ENCODE assay signal across 1 cellular context in the genomic region with DNA sequence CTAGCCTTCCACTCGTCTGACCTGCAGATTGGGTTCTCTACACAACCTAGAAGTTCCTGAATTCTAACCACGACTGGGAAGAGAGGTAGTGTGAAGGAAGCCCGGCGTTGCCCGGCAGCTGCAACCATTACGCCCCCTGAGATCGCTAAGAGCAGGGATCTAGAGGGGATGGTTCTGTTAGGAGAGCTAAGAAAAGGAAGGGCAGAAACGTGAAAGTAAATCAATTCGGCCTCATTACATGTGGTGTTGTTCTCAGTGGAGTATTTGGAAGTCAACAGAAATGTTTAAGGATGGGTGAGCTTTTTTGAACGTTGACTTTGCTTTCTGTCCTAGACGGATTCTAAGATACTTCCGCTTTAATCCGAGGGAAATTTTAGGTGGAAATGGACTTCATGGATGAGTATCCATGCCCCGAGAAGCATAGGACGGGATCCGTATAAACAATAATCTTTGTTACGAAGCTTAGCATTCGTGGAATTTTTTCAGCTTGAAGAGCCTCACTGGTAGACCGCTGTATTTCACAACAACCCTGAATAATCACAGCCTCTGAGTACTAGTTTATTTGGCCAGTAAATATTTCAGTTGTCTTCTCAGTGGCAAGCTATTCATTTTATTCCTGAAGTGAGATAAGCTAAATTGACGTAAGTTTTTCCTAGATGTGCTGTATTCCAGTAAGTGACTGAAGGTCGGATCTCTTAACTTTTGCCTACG.
TF ChIP-seq lines count a peak whose summit lies in the region.

No MANE protein-coding gene starts in this region.

TF ChIP-seq in endothelial cell of umbilical vein, 7 proteins besides CTCF, POLR2A, EP300 and RAD21:
- TF ChIP-seq FOS (IDR thresholded peaks at IDR 0.05; ENCODE audit: borderline replicate concordance, insufficient read depth, low read length) (no peak), POLR2AphosphoS5 (IDR thresholded peaks at IDR 0.05; ENCODE audit: insufficient read depth, low read depth, low read length) (no peak), MYC (IDR thresholded peaks at IDR 0.05; ENCODE audit: low read depth, low read length) (no peak), GATA2 (IDR thresholded peaks at IDR 0.05; ENCODE audit: insufficient read depth, insufficient read length, low read depth, low read length) (no peak), EZH2 (IDR thresholded peaks at IDR 0.05; ENCODE audit: borderline replicate concordance, low read depth, low read length, severe bottlenecking) (no peak), JUN (IDR thresholded peaks at IDR 0.05; ENCODE audit: borderline replicate concordance, insufficient read depth, insufficient read length, low read depth) (no peak)
- TF ChIP-seq, protein P1, sequence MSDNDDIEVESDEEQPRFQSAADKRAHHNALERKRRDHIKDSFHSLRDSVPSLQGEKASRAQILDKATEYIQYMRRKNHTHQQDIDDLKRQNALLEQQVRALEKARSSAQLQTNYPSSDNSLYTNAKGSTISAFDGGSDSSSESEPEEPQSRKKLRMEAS (IDR thresholded peaks at IDR 0.05; ENCODE audit: insufficient read depth, insufficient read length): no peak
